In the genomic region with DNA sequence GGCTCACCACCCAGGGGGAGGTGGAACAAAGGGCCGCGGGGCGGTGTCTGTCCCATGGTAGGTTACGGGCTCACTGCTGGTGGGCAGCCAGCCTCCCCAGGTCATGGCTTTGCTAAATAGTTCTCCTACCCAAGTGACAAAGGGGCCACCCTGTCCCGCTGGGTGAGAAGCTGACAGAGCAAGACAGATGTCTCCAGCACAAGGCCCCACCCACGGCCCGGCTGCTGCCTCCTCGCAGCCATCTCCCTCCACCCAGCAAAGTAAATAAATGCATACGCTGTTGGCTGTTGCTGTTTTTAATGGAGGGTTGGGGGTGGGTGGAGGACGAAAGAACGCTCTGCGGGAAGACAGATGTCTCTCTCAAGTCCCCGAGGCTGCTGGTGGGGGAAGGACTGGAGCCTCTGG, we compare ENCODE assay signal across 17 cellular contexts. TPM values are rescaled to one million over a fixed set of nuclear protein-coding genes. Genes with fewer than 3 reads are reported as not detected.
DNase-seq lines count a peak whose midpoint lies in the region; ATAC-seq and TF ChIP-seq lines count a peak whose summit lies in the region.
"Had no signal": no experiment of that assay in that cellular context is flagged by ENCODE, and none has a peak within 500 bp of the region (broad histone marks: within the 10 kb centered on the region; RNA-seq: fewer than 3 reads in every experiment).

No MANE protein-coding gene starts in this region.

- POLR2A ChIA-PET in IMR-90 (lab: Charles Lee; ENCODE audit: unreplicated experiment) = no interaction called here

- peaks cover 8% of the 10 kb centered on the region for H4K20me1 ChIP-seq in IMR-90 (ENCODE audit: insufficient read depth, low read length)

- H2AK9ac ChIP-seq in IMR-90 (replicated peaks; ENCODE audit: low read depth, low read length, poor library complexity) = no peak overlapping the region

- WGBS in IMR-90 (ENCODE audit: extremely low coverage in 2 of 2, insufficient read length in 1 of 2), 2 experiments = no CpG with 5 or more reads among the region's 13 CpGs

- no peak overlapping the region for H4K5ac ChIP-seq in IMR-90 (ENCODE audit: low read depth, low read length)

- intact Hi-C loops in IMR-90 (cut with micrococcal nuclease) = no loop called here
- intact Hi-C loops in sciatic nerve (cut with DNase I) = no loop called here

- H3K36me3 ChIP-seq in IMR-90 (ENCODE audit: control insufficient read depth, insufficient read depth, low read length) = no peaks in the 10 kb centered on the region
- peaks cover 9% of the 10 kb centered on the region for H3K36me3 ChIP-seq in WERI-Rb-1
- H3K36me3 ChIP-seq: left lung, sigmoid colon had no signal

- no peaks in the 10 kb centered on the region for H3K27me3 ChIP-seq in IMR-90 (ENCODE audit: control insufficient read depth, insufficient read depth, low read length)
- no peaks in the 10 kb centered on the region for H3K27me3 ChIP-seq in WERI-Rb-1 (ENCODE audit: insufficient read depth, low read depth, severe bottlenecking)
- H3K27me3 ChIP-seq: left lung, sigmoid colon had no signal

- H2BK120ac ChIP-seq in IMR-90 (ENCODE audit: low read depth, low read length) = no peak overlapping the region

- H3K27ac Mint-ChIP-seq in progenitor cell of endocrine pancreas = peak overlapping the region; percentile 71
- H3K27ac Mint-ChIP-seq: naive thymus-derived CD8-positive, alpha-beta T cell; stimulated activated naive CD8-positive, alpha-beta T cell treated with anti-CD3 and anti-CD28 coated beads, Interleukin-15, Interleukin-2, amounts not matched to agents 100 ng/mL and 50 ng/mL, for 24 hours; T-helper 17 cell had no signal

- peaks cover 10% of the 10 kb centered on the region for H3K27me3 Mint-ChIP-seq in progenitor cell of endocrine pancreas
- H3K27me3 Mint-ChIP-seq: naive thymus-derived CD8-positive, alpha-beta T cell; stimulated activated naive CD8-positive, alpha-beta T cell treated with anti-CD3 and anti-CD28 coated beads, Interleukin-15, Interleukin-2, amounts not matched to agents 100 ng/mL and 50 ng/mL, for 24 hours; T-helper 17 cell had no signal

- H2AK5ac ChIP-seq in IMR-90 (ENCODE audit: low read depth, low read length) = no peak overlapping the region

- no peak overlapping the region for H3K23ac ChIP-seq in IMR-90 (ENCODE audit: low read depth, low read length)

- H4K91ac ChIP-seq in IMR-90 (ENCODE audit: insufficient read depth, low read depth, low read length) = no peak overlapping the region

- no peak for TF ChIP-seq RAD21 in IMR-90 (IDR thresholded peaks at IDR 0.05; ENCODE audit: low read length)

- H4K8ac ChIP-seq in IMR-90 (ENCODE audit: low read depth in 2 of 2, low read length in 2 of 2) = no peak overlapping the region

- CTCF ChIA-PET in IMR-90 (lab: Yijun Ruan, JAX) = no interaction called here

- H3K4ac ChIP-seq in IMR-90 (ENCODE audit: low read depth, low read length) = 0 out of 2 replicates have a peak overlapping the region, but pooled peaks have one; percentile 1

- no peak overlapping the region for H3K4me2 ChIP-seq in IMR-90 (ENCODE audit: low read depth, low read length)

- peaks cover 15% of the 10 kb centered on the region for H3K4me1 ChIP-seq in IMR-90 (ENCODE audit: control insufficient read depth, insufficient read depth, low read length)
- H3K4me1 ChIP-seq: left lung had no signal

- no peak overlapping the region for H3K4me3 Mint-ChIP-seq in progenitor cell of endocrine pancreas (ENCODE audit: low read depth)
- H3K4me3 Mint-ChIP-seq: naive thymus-derived CD8-positive, alpha-beta T cell; stimulated activated naive CD8-positive, alpha-beta T cell treated with anti-CD3 and anti-CD28 coated beads, Interleukin-15, Interleukin-2, amounts not matched to agents 100 ng/mL and 50 ng/mL, for 24 hours; T-helper 17 cell had no signal

- no peak for TF ChIP-seq CTCF in IMR-90 (conservative IDR thresholded peaks at IDR 0.05; ENCODE audit: low read depth, low read length)
- TF ChIP-seq CTCF in WERI-Rb-1 (IDR thresholded peaks at IDR 0.05; ENCODE audit: low read depth, low read length) = no peak
- no peak for TF ChIP-seq CTCF in progenitor cell of endocrine pancreas (IDR thresholded peaks at IDR 0.05; ENCODE audit: unreplicated experiment)

- H3K9ac ChIP-seq in IMR-90 (ENCODE audit: low read depth, low read length) = no peak overlapping the region

- dilution Hi-C loops in IMR-90 (cut with HindIII; ENCODE audit: low sequenced_read_pairs, unreplicated experiment) = no loop called here

- peaks cover 7% of the 10 kb centered on the region; the same call in 1 of the 2 replicates for H3K9me1 ChIP-seq in IMR-90 (ENCODE audit: insufficient read depth, low read length)

- H3K4me3 ChIP-seq in IMR-90 (ENCODE audit: insufficient read depth, low read depth, low read length) = no peak overlapping the region
- no peak overlapping the region for H3K4me3 ChIP-seq in WERI-Rb-1 (ENCODE audit: low read depth, low read length)
- H3K4me3 ChIP-seq: left lung, sigmoid colon had no signal

- in situ Hi-C loops in IMR-90 (cut with MboI; ENCODE audit: low sequenced_read_pairs) = no loop called here

- H2AFZ ChIP-seq in IMR-90 (replicated peaks; ENCODE audit: low read length, poor library complexity) = peak overlapping the region; percentile 46

- H3K56ac ChIP-seq in IMR-90 (ENCODE audit: extremely low read depth, insufficient read depth, low read length) = no peak overlapping the region

- peaks cover 0 to 17% of the 10 kb centered on the region in 2 experiments; a peak in 1 of 4 replicates for H3K79me1 ChIP-seq in IMR-90 (ENCODE audit: low read depth in 1 of 2, low read length in 2 of 2)

- H3K9me3 ChIP-seq in IMR-90 (ENCODE audit: control insufficient read depth, insufficient read depth, low read length) (no peaks in the 10 kb centered on the region), WERI-Rb-1 (ENCODE audit: severe bottlenecking) (no peaks in the 10 kb centered on the region)
- H3K9me3 ChIP-seq: left lung, sigmoid colon had no signal

- peaks cover 17% of the 10 kb centered on the region for H3K4me1 Mint-ChIP-seq in progenitor cell of endocrine pancreas (ENCODE audit: low read depth)
- H3K4me1 Mint-ChIP-seq: naive thymus-derived CD8-positive, alpha-beta T cell; T-helper 17 cell had no signal

- no peaks in the 10 kb centered on the region for H3K9me3 Mint-ChIP-seq in progenitor cell of endocrine pancreas (ENCODE audit: low read depth)
- H3K9me3 Mint-ChIP-seq: naive thymus-derived CD8-positive, alpha-beta T cell; stimulated activated naive CD8-positive, alpha-beta T cell treated with anti-CD3 and anti-CD28 coated beads, Interleukin-15, Interleukin-2, amounts not matched to agents 100 ng/mL and 50 ng/mL, for 24 hours had no signal

- H2BK5ac ChIP-seq in IMR-90 (ENCODE audit: low read depth, low read length, poor library complexity, severe bottlenecking) = no peak overlapping the region

- H3K18ac ChIP-seq in IMR-90 (ENCODE audit: low read depth, low read length) = no peak overlapping the region

- no TSS peak for BruUV-seq in IMR-90 (replicated peaks; lab: Mats Ljungman, UMichigan)

- H2BK15ac ChIP-seq in IMR-90 (ENCODE audit: low read depth, low read length) = no peak overlapping the region

- TF ChIP-seq POLR2A in IMR-90 (IDR thresholded peaks at IDR 0.05; ENCODE audit: low read depth, low read length) = no peak

- H2BK20ac ChIP-seq in IMR-90 (ENCODE audit: low read depth, low read length) = no peak overlapping the region

- peak; percentile 48; the same call in 1 of the 2 replicates for ATAC-seq in IMR-90 (ENCODE audit: low read depth)
- no peak for ATAC-seq in sciatic nerve
- ATAC-seq: left lung; naive thymus-derived CD8-positive, alpha-beta T cell; Panc1; T-helper 17 cell had no signal

- no peak overlapping the region for H3K14ac ChIP-seq in IMR-90 (replicated peaks; ENCODE audit: low read depth, low read length)

- H3K36me3 Mint-ChIP-seq in progenitor cell of endocrine pancreas (ENCODE audit: insufficient read depth) = no peaks in the 10 kb centered on the region
- H3K36me3 Mint-ChIP-seq: naive thymus-derived CD8-positive, alpha-beta T cell had no signal

- H3K27ac ChIP-seq in IMR-90 (ENCODE audit: insufficient read depth, low read length) = no peak overlapping the region
- peak overlapping the region; percentile 44 for H3K27ac ChIP-seq in WERI-Rb-1
- H3K27ac ChIP-seq: left lung had no signal

- DNase-seq in IMR-90 (no peak), NCI-H2227 (lab: John Stamatoyannopoulos, UW; ENCODE audit: unreplicated experiment) (peak; percentile 74), WERI-Rb-1 (peak; percentile 65), progenitor cell of endocrine pancreas (ENCODE audit: low spot score, unreplicated experiment) (no peak), activated T-cell treated with anti-CD3 and anti-CD28 coated beads for 4 hours (no peak), NCI-H2196 (lab: John Stamatoyannopoulos, UW; ENCODE audit: unreplicated experiment) (no peak), putamen (ENCODE audit: low spot score) (no peak), sciatic nerve (ENCODE audit: low spot score) (no peak)
- DNase-seq: activated T-cell treated with anti-CD3 and anti-CD28 coated beads, Interleukin-2, amount 50 U/mL, for 1 hour; central memory CD4-positive, alpha-beta T cell; head of caudate nucleus; left lung; naive thymus-derived CD8-positive, alpha-beta T cell; T-helper 17 cell had no signal

TF ChIP-seq in IMR-90, 13 proteins besides CTCF, POLR2A, EP300 and RAD21 (continues in another document):
- TF ChIP-seq MXI1 (IDR thresholded peaks at IDR 0.05; ENCODE audit: borderline replicate concordance, low read depth, low read length) (no peak), MAZ (IDR thresholded peaks at IDR 0.05; ENCODE audit: borderline replicate concordance, low read depth, low read length) (no peak)

RNA-seq across cellular contexts. Expression of gene GPR153, which starts 9.1 kb away (rescaled TPM):
- total RNA-seq in IMR-90 (2012; rRNA removed) (1.7 and 1.8 TPM in 2 replicates), progenitor cell of endocrine pancreas (6.3 and 6.5 TPM in 2 replicates), sciatic nerve (10.6 TPM)
- 5.2 and 6.5 TPM in 2 replicates for polyA plus RNA-seq in IMR-90 (2012; rRNA removed)
- 4.8 and 9.2 TPM in 2 replicates for polyA plus RNA-seq in IMR-90 (2012; cell fraction: cytosol; rRNA removed)
- 11.6 and 25.5 TPM in 2 replicates for polyA plus RNA-seq in IMR-90 (2012; cell fraction: nucleus; rRNA removed; ENCODE audit: low replicate concordance)

RNA-seq across cellular contexts. Expression of gene HES3, which starts 26.0 kb away (rescaled TPM):
- total RNA-seq in IMR-90 (2012; rRNA removed) (not detected in 2 replicates), progenitor cell of endocrine pancreas (not detected in 2 replicates), sciatic nerve (not detected)
- not detected in 2 replicates for polyA plus RNA-seq in IMR-90 (2012; rRNA removed)
- not detected in 2 replicates for polyA plus RNA-seq in IMR-90 (2012; cell fraction: cytosol; rRNA removed)
- polyA plus RNA-seq in IMR-90 (2012; cell fraction: nucleus; rRNA removed; ENCODE audit: low replicate concordance) = not detected in 2 replicates
- total RNA-seq: left lung; naive thymus-derived CD8-positive, alpha-beta T cell; sigmoid colon; T-helper 17 cell had no signal
- polyA plus RNA-seq: naive thymus-derived CD8-positive, alpha-beta T cell; sigmoid colon had no signal

RNA-seq across cellular contexts. Expression of gene ICMT, which starts 34.2 kb away (rescaled TPM):
- total RNA-seq in IMR-90 (2012; rRNA removed) = 53.9 and 61.7 TPM in 2 replicates
- polyA plus RNA-seq in IMR-90 (2012; rRNA removed) = 36.4 and 37.2 TPM in 2 replicates
- polyA plus RNA-seq in IMR-90 (2012; cell fraction: cytosol; rRNA removed) = 23.0 and 23.1 TPM in 2 replicates
- polyA plus RNA-seq in IMR-90 (2012; cell fraction: nucleus; rRNA removed; ENCODE audit: low replicate concordance) = 8.0 and 15.4 TPM in 2 replicates
- total RNA-seq in progenitor cell of endocrine pancreas = 56.6 and 59.4 TPM in 2 replicates
- total RNA-seq in sciatic nerve = 41.9 TPM

Comparison
In these comparisons a context has a peak if more than half of its experiments do, and no peak if none do; other contexts are left out.
1. DNase-seq: peak in NCI-H2227 (single experiment) and WERI-Rb-1 (single experiment); none in IMR-90 (single experiment), progenitor cell of endocrine pancreas (single experiment), activated T-cell treated with anti-CD3 and anti-CD28 coated beads for 4 hours (single experiment), NCI-H2196 (single experiment), putamen (single experiment) and sciatic nerve (single experiment).